8 cellular contexts compared by ENCODE assay signal in genomic region chr6:3226422-3227362, GRCh38. TPM values are rescaled to one million over a fixed set of nuclear protein-coding genes. Genes with fewer than 3 reads are reported as not detected.
DNase-seq lines count a peak whose midpoint lies in the region; ATAC-seq, FAIRE-seq and TF ChIP-seq lines count a peak whose summit lies in the region.

No MANE protein-coding gene starts in this region.

- no peak for TF ChIP-seq EP300 in GM12878 (IDR thresholded peaks at IDR 0.05; ENCODE audit: borderline replicate concordance in 1 of 2, control insufficient read depth in 1 of 2, low read depth in 2 of 2, low read length in 2 of 2)

- no peak overlapping the region for H3K27ac ChIP-seq in GM12878 (ENCODE audit: control insufficient read depth, insufficient read depth)
- no peak overlapping the region for H3K27ac ChIP-seq in keratinocyte (ENCODE audit: control insufficient read depth, insufficient read depth, low read length)

- in situ Hi-C loops in GM12878 (cut with MboI) = no loop called here

- dilution Hi-C loops in keratinocyte (cut with MboI; ENCODE audit: extremely low pct_ligation_motif_present, low sequenced_read_pairs) = no loop called here

- SMC1A ChIA-PET in GM12878 (lab: Charles Lee; ENCODE audit: uncharacterized antibody, unreplicated experiment) = interaction anchor here (0.5 to 1.2 kb wide), 3 partner anchors 17 to 59 kb away, joined by 3 to 4 read pairs (median 3); no protein-coding TSS in a partner anchor

- no peak; the same call in 1 of the 2 replicates for TF ChIP-seq POLR2A in GM12878 (IDR thresholded peaks at IDR 0.05; ENCODE audit: low read depth, low read length)

- H3K4me3 ChIP-seq in GM12878 (peak overlapping the region; percentile 59; the same call in 1 of the 2 replicates), keratinocyte (ENCODE audit: control insufficient read depth in 2 of 3, extremely low read depth in 1 of 3, insufficient read depth in 2 of 3, low read depth in 1 of 3, low read length in 3 of 3) (peak overlapping the region; percentile 26 to 56 (median 35))

- H3K36me3 Mint-ChIP-seq in activated CD4-positive, alpha-beta T cell treated with anti-CD3 and anti-CD28 coated beads, Interleukin-2, amount 10 ng/mL, durations not matched to agents 24 days and 14 days (ENCODE audit: low read depth) = peaks cover 7% of the 10 kb centered on the region
- no peaks in the 10 kb centered on the region for H3K36me3 Mint-ChIP-seq in stimulated activated naive CD8-positive, alpha-beta T cell treated with anti-CD3 and anti-CD28 coated beads, Interleukin-15, Interleukin-2, amounts not matched to agents 100 ng/mL and 50 ng/mL, for 24 hours (ENCODE audit: low read depth)

- no peak for TF ChIP-seq RAD21 in GM12878 (IDR thresholded peaks at IDR 0.05; ENCODE audit: insufficient read depth, low read depth, low read length)

- H3K9me1 ChIP-seq in keratinocyte (ENCODE audit: control insufficient read depth, extremely low read depth, insufficient read depth, low read length) = no peaks in the 10 kb centered on the region

- H3K79me2 ChIP-seq in GM12878 (ENCODE audit: control insufficient read depth, insufficient read depth, low read length) (no peaks in the 10 kb centered on the region), keratinocyte (ENCODE audit: control insufficient read depth, insufficient read depth, low read length) (no peaks in the 10 kb centered on the region)

- POLR2A ChIA-PET in GM12878 (lab: Charles Lee) = interaction anchor here (0.7 kb wide), 1 partner anchor 181 kb away, joined by 3 read pairs; no protein-coding TSS in a partner anchor

- TF ChIP-seq CTCF in GM12878 (IDR thresholded peaks at IDR 0.05 in 2 of 3, conservative IDR thresholded peaks at IDR 0.05 in 1 of 3; ENCODE audit: control insufficient read depth in 2 of 3, extremely low read depth in 1 of 3, insufficient read depth in 1 of 3, low read depth in 3 of 3, low read length in 3 of 3) (no peak), keratinocyte (optimal IDR thresholded peaks at IDR 0.05 in 1 of 3, IDR thresholded peaks at IDR 0.05 in 1 of 3, conservative IDR thresholded peaks at IDR 0.05 in 1 of 3; ENCODE audit: extremely low read depth in 1 of 3, insufficient read depth in 2 of 3, low read length in 3 of 3) (no peak)

- H3K9me3 ChIP-seq in GM12878 (replicated peaks; ENCODE audit: control insufficient read depth, insufficient read depth, low read length) (no peaks in the 10 kb centered on the region; the same call in 2 of the 3 replicates), keratinocyte (ENCODE audit: control insufficient read depth, low read depth, low read length) (no peaks in the 10 kb centered on the region)

- ATAC-seq in GM12878 = peak; percentile 42
- no peak for ATAC-seq in HG02571 (IDR thresholded peaks at IDR 0.05; ENCODE audit: unreplicated experiment)
- no peak for ATAC-seq in HG03196 (IDR thresholded peaks at IDR 0.05; ENCODE audit: unreplicated experiment)

- H3K4me1 ChIP-seq in GM12878 (ENCODE audit: control insufficient read depth, insufficient read depth, low read length) = peaks cover 37% of the 10 kb centered on the region
- H3K4me1 ChIP-seq in keratinocyte (ENCODE audit: control insufficient read depth, extremely low read depth, insufficient read depth, low read length) = peaks cover 17% of the 10 kb centered on the region

- peak overlapping the region; percentile 84 for H3K4me3 Mint-ChIP-seq in activated CD4-positive, alpha-beta T cell treated with anti-CD3 and anti-CD28 coated beads, Interleukin-2, amount 10 ng/mL, durations not matched to agents 24 days and 14 days
- peak overlapping the region; percentile 72 for H3K4me3 Mint-ChIP-seq in stimulated activated naive CD8-positive, alpha-beta T cell treated with anti-CD3 and anti-CD28 coated beads, Interleukin-15, Interleukin-2, amounts not matched to agents 100 ng/mL and 50 ng/mL, for 24 hours

- H3K27me3 ChIP-seq in GM12878 (replicated peaks in 1 of 2; ENCODE audit: control insufficient read depth in 2 of 2, insufficient read depth in 2 of 2, low read length in 1 of 2) (peaks cover 27 to 32% of the 10 kb centered on the region in 2 experiments), keratinocyte (ENCODE audit: control insufficient read depth, extremely low read depth, insufficient read depth, low read length) (peaks cover 71% of the 10 kb centered on the region)

- intact Hi-C loops in activated CD4-positive, alpha-beta T cell treated with anti-CD3 and anti-CD28 coated beads, Interleukin-2, amount 10 ng/mL, durations not matched to agents 24 days and 14 days (cut with micrococcal nuclease) = loop anchor here (2.0 to 10.0 kb wide), 3 partner anchors 64 to 1842 kb away; partner anchors contain the start of genes FOXF2 and SLC22A23
- intact Hi-C loops in GM12878 (cut with micrococcal nuclease; ENCODE audit: unreplicated experiment) = no loop called here

- 9% methylated on average over 48 of the region's 55 CpGs for WGBS in GM12878 (ENCODE audit: insufficient coverage, insufficient replicate concordance, low lambda C conversion rate, missing lambda C conversion rate)

- H3K36me3 ChIP-seq in GM12878 (ENCODE audit: control insufficient read depth in 2 of 2, insufficient read depth in 2 of 2, low read length in 1 of 2) = no peaks in the 10 kb centered on the region
- H3K36me3 ChIP-seq in keratinocyte (ENCODE audit: control insufficient read depth in 2 of 2, extremely low read depth in 1 of 2, insufficient read depth in 2 of 2, low read length in 2 of 2) = no peaks in the 10 kb centered on the region

- CTCF ChIA-PET in GM12878 (lab: Yijun Ruan, JAX) = no interaction called here

- no peak for FAIRE-seq in GM12878 (lab: Jason Lieb, UNC)
- FAIRE-seq in keratinocyte (lab: Jason Lieb, UNC) = no peak

- peak overlapping the region; percentile 72 for H2AFZ ChIP-seq in GM12878 (ENCODE audit: control insufficient read depth, low read depth, low read length)
- H2AFZ ChIP-seq in keratinocyte (ENCODE audit: control insufficient read depth, low read length) = peak overlapping the region; percentile 35

- H4K20me1 ChIP-seq in GM12878 (ENCODE audit: control insufficient read depth, insufficient read depth) = no peaks in the 10 kb centered on the region
- H4K20me1 ChIP-seq in keratinocyte (ENCODE audit: control insufficient read depth, extremely low read depth, insufficient read depth, low read length) = no peaks in the 10 kb centered on the region

- H3K27ac Mint-ChIP-seq in activated CD4-positive, alpha-beta T cell treated with anti-CD3 and anti-CD28 coated beads, Interleukin-2, amount 10 ng/mL, durations not matched to agents 24 days and 14 days = peak overlapping the region; percentile 51
- H3K27ac Mint-ChIP-seq in stimulated activated naive CD8-positive, alpha-beta T cell treated with anti-CD3 and anti-CD28 coated beads, Interleukin-15, Interleukin-2, amounts not matched to agents 100 ng/mL and 50 ng/mL, for 24 hours = no peak overlapping the region

- H3K9ac ChIP-seq in GM12878 (ENCODE audit: control insufficient read depth, insufficient read depth, low read length) = peak overlapping the region; percentile 27; the same call in 1 of the 2 replicates
- H3K9ac ChIP-seq in keratinocyte (ENCODE audit: control insufficient read depth, extremely low read depth, insufficient read depth, low read length) = no peak overlapping the region

- H3K4me2 ChIP-seq in GM12878 (ENCODE audit: control insufficient read depth, insufficient read depth) (peak overlapping the region; percentile 100), keratinocyte (ENCODE audit: control insufficient read depth, extremely low read depth, insufficient read depth, low read depth, low read length) (peak overlapping the region; percentile 82)

- DNase-seq in activated CD4-positive, alpha-beta T cell treated with anti-CD3 and anti-CD28 coated beads, Interleukin-2, amount 10 ng/mL, durations not matched to agents 24 days and 14 days = peak; percentile 73
- no peak for DNase-seq in activated CD4-positive, alpha-beta T cell treated with anti-CD3 and anti-CD28 coated beads, Interleukin-2, amount 50 U/mL, for 1 hour
- DNase-seq in NCI-H524 (lab: John Stamatoyannopoulos, UW) (peak; percentile 40 to 74), GM12878 (ENCODE audit: low read depth, low spot score) (no peak), keratinocyte (ENCODE audit: low read depth, low spot score) (no peak)

- peaks cover 68% of the 10 kb centered on the region for H3K27me3 Mint-ChIP-seq in activated CD4-positive, alpha-beta T cell treated with anti-CD3 and anti-CD28 coated beads, Interleukin-2, amount 10 ng/mL, durations not matched to agents 24 days and 14 days
- peaks cover 69% of the 10 kb centered on the region for H3K27me3 Mint-ChIP-seq in stimulated activated naive CD8-positive, alpha-beta T cell treated with anti-CD3 and anti-CD28 coated beads, Interleukin-15, Interleukin-2, amounts not matched to agents 100 ng/mL and 50 ng/mL, for 24 hours

- BruUV-seq in GM12878 (replicated peaks; lab: Mats Ljungman, UMichigan) = no TSS peak

- H3K9me3 Mint-ChIP-seq in activated CD4-positive, alpha-beta T cell treated with anti-CD3 and anti-CD28 coated beads, Interleukin-2, amount 10 ng/mL, durations not matched to agents 24 days and 14 days = peaks cover 7% of the 10 kb centered on the region
- H3K9me3 Mint-ChIP-seq in stimulated activated naive CD8-positive, alpha-beta T cell treated with anti-CD3 and anti-CD28 coated beads, Interleukin-15, Interleukin-2, amounts not matched to agents 100 ng/mL and 50 ng/mL, for 24 hours = no peaks in the 10 kb centered on the region

- RAD21 ChIA-PET in GM12878 (lab: Charles Lee; ENCODE audit: unreplicated experiment) = no interaction called here

- peaks cover 26% of the 10 kb centered on the region for H3K4me1 Mint-ChIP-seq in activated CD4-positive, alpha-beta T cell treated with anti-CD3 and anti-CD28 coated beads, Interleukin-2, amount 10 ng/mL, durations not matched to agents 24 days and 14 days
- H3K4me1 Mint-ChIP-seq in stimulated activated naive CD8-positive, alpha-beta T cell treated with anti-CD3 and anti-CD28 coated beads, Interleukin-15, Interleukin-2, amounts not matched to agents 100 ng/mL and 50 ng/mL, for 24 hours (ENCODE audit: low read depth) = peaks cover 43% of the 10 kb centered on the region

RNA-seq across cellular contexts. Expression of gene TUBB2B, which starts 0.8 kb away (rescaled TPM):
- total RNA-seq in activated CD4-positive, alpha-beta T cell treated with anti-CD3 and anti-CD28 coated beads, Interleukin-2, amount 10 ng/mL, durations not matched to agents 24 days and 14 days = 0.12 TPM in 1 of 2 replicates, not detected in the other
- total RNA-seq in GM12878 (2013; cell fraction: nucleolus; rRNA removed) = 1.7 TPM in 2 replicates
- total RNA-seq in GM12878 (2014; rRNA removed) (45.4 and 54.7 TPM in 2 replicates), GM12878 (2014; rRNA removed; fragmentation: Illumina TruSeq; extraction: Trizol) (32.7 and 36.9 TPM in 2 replicates), GM12878 (2021) (55.4 and 63.2 TPM in 2 replicates)
- 6.2 TPM for polyA plus RNA-seq in GM12878 (2011; ENCODE audit: low read depth)
- polyA plus RNA-seq in GM12878 (2011; rRNA removed) (1.7 and 3.6 TPM in 2 replicates), GM12878 (2014; fragmentation: Illumina TruSeq; extraction: Trizol) (14.3 and 30.9 TPM in 2 replicates), GM12878 (2014; fragmentation: Nextera tagmentation; extraction: Ambion mirVana) (1 to 10 TPM; 2.6 to 5.8 TPM), GM12878 (2014; rRNA removed) (75.2 and 81.4 TPM in 2 replicates), GM12878 (2016; fragmentation: Nextera tagmentation; extraction: Ambion mirVana) (10 to 100 TPM in 1 of 2 experiments, 1 to 10 TPM in 1; 7.9 to 11.6 TPM), keratinocyte (0.04 TPM in 1 of 3 replicates, not detected in the others)
- 3.4 and 5.6 TPM in 2 replicates for polyA plus RNA-seq in GM12878 (2011; cell fraction: cytosol; rRNA removed)
- 2.8 and 3.0 TPM in 2 replicates for polyA plus RNA-seq in GM12878 (2011; cell fraction: nucleus; rRNA removed)
- polyA plus RNA-seq in GM12878 (2012) = 19.4 and 30.4 TPM in 2 replicates
- 2.8 and 4.0 TPM in 2 replicates for polyA minus RNA-seq in GM12878 (2011; rRNA and poly(A)+ RNA removed)
- polyA minus RNA-seq in GM12878 (2011; cell fraction: cytosol; rRNA and poly(A)+ RNA removed) = 0.67 and 1.7 TPM in 2 replicates
- polyA minus RNA-seq in GM12878 (2011; cell fraction: nucleus; rRNA and poly(A)+ RNA removed) = 0.86 and 1.1 TPM in 2 replicates
- polyA plus RNA-seq in keratinocyte (2011; ENCODE audit: low read depth) = 1.0 TPM
- 0.04 and 0.09 TPM in 2 replicates for polyA plus RNA-seq in keratinocyte (2011; cell fraction: cytosol; rRNA removed)
- not detected in 2 replicates for polyA plus RNA-seq in keratinocyte (2011; cell fraction: nucleus; rRNA removed)
- 2.1 TPM in 1 of 2 replicates, not detected in the other for polyA plus RNA-seq in keratinocyte (2012; ENCODE audit: low replicate concordance)
- polyA minus RNA-seq in keratinocyte = 0.13 to 0.51 TPM in 2 of 3 replicates, not detected in the other
- not detected for polyA minus RNA-seq in keratinocyte (2011; cell fraction: cytosol; rRNA and poly(A)+ RNA removed)
- polyA minus RNA-seq in keratinocyte (2011; cell fraction: nucleus; rRNA and poly(A)+ RNA removed) = not detected in 2 replicates

RNA-seq across cellular contexts. Expression of gene PSMG4, which starts 32.1 kb away (rescaled TPM):
- 33.4 and 35.6 TPM in 2 replicates for total RNA-seq in activated CD4-positive, alpha-beta T cell treated with anti-CD3 and anti-CD28 coated beads, Interleukin-2, amount 10 ng/mL, durations not matched to agents 24 days and 14 days
- total RNA-seq in GM12878 (2013; cell fraction: nucleolus; rRNA removed) = 80.6 and 82.0 TPM in 2 replicates
- total RNA-seq in GM12878 (2014; rRNA removed) = 51.4 and 56.9 TPM in 2 replicates
- total RNA-seq in GM12878 (2014; rRNA removed; fragmentation: Illumina TruSeq; extraction: Trizol) = 19.6 and 22.8 TPM in 2 replicates
- 32.4 and 32.9 TPM in 2 replicates for total RNA-seq in GM12878 (2021)
- 9.2 TPM for polyA plus RNA-seq in GM12878 (2011; ENCODE audit: low read depth)
- polyA plus RNA-seq in GM12878 (2011; rRNA removed) = 25.3 and 26.6 TPM in 2 replicates
- 35.6 and 60.0 TPM in 2 replicates for polyA plus RNA-seq in GM12878 (2011; cell fraction: cytosol; rRNA removed)
- 35.9 and 43.3 TPM in 2 replicates for polyA plus RNA-seq in GM12878 (2011; cell fraction: nucleus; rRNA removed)
- polyA plus RNA-seq in GM12878 (2012) = 17.4 and 18.7 TPM in 2 replicates
- 8.2 and 11.4 TPM in 2 replicates for polyA plus RNA-seq in GM12878 (2014; fragmentation: Illumina TruSeq; extraction: Trizol)
- polyA plus RNA-seq in GM12878 (2014; fragmentation: Nextera tagmentation; extraction: Ambion mirVana) = 10 to 100 TPM in 1 of 2 experiments, 1 to 10 TPM in 1; 7.1 to 14.2 TPM
- polyA plus RNA-seq in GM12878 (2014; rRNA removed) = 62.6 and 67.1 TPM in 2 replicates
- polyA plus RNA-seq in GM12878 (2016; fragmentation: Nextera tagmentation; extraction: Ambion mirVana) = 10 to 100 TPM; 54.6 to 59.3 TPM
- 25.8 and 28.8 TPM in 2 replicates for polyA minus RNA-seq in GM12878 (2011; rRNA and poly(A)+ RNA removed)
- polyA minus RNA-seq in GM12878 (2011; cell fraction: cytosol; rRNA and poly(A)+ RNA removed) = 5.7 and 10.1 TPM in 2 replicates
- polyA minus RNA-seq in GM12878 (2011; cell fraction: nucleus; rRNA and poly(A)+ RNA removed) = 20.2 and 40.2 TPM in 2 replicates
- 9.9 to 19.7 TPM (median 16.3 TPM) in 3 replicates for polyA plus RNA-seq in keratinocyte
- 5.6 TPM for polyA plus RNA-seq in keratinocyte (2011; ENCODE audit: low read depth)
- polyA plus RNA-seq in keratinocyte (2011; cell fraction: cytosol; rRNA removed) = 8.8 and 12.3 TPM in 2 replicates
- polyA plus RNA-seq in keratinocyte (2011; cell fraction: nucleus; rRNA removed) = 9.2 and 9.7 TPM in 2 replicates
- 16.0 and 17.0 TPM in 2 replicates for polyA plus RNA-seq in keratinocyte (2012; ENCODE audit: low replicate concordance)
- 5.2 to 5.4 TPM (median 5.3 TPM) in 3 replicates for polyA minus RNA-seq in keratinocyte
- polyA minus RNA-seq in keratinocyte (2011; cell fraction: cytosol; rRNA and poly(A)+ RNA removed) = 18.6 TPM
- polyA minus RNA-seq in keratinocyte (2011; cell fraction: nucleus; rRNA and poly(A)+ RNA removed) = 2.4 and 2.9 TPM in 2 replicates

Comparison
In these comparisons a context has a peak if more than half of its experiments do, and no peak if none do; other contexts are left out.
1. DNase-seq: peak in activated CD4-positive, alpha-beta T cell treated with anti-CD3 and anti-CD28 coated beads, Interleukin-2, amount 10 ng/mL, durations not matched to agents 24 days and 14 days (single experiment) and NCI-H524 (2 of 2); none in activated CD4-positive, alpha-beta T cell treated with anti-CD3 and anti-CD28 coated beads, Interleukin-2, amount 50 U/mL, for 1 hour (single experiment), GM12878 (single experiment) and keratinocyte (single experiment).